Comparison of ENCODE assay signal across 8 cellular contexts in genomic region chr18:8029731-8030130, GRCh38.
"Had no signal": no experiment of that assay in that cellular context is flagged by ENCODE, and none has a peak within 500 bp of the region (broad histone marks: within the 10 kb centered on the region; RNA-seq: fewer than 3 reads in every experiment).

No MANE protein-coding gene starts in this region.

- DNase-seq: GM23248, GOT3, HCEC 1CT, KBM-7 had no signal

- H2AFZ ChIP-seq: GM23248 had no signal

- H3K27ac Mint-ChIP-seq: IgD-negative memory B cell had no signal

- H3K27ac ChIP-seq: GM23248, HL-60 had no signal

- H3K9me3 Mint-ChIP-seq: H9, IgD-negative memory B cell had no signal

- H3K4me1 Mint-ChIP-seq: IgD-negative memory B cell had no signal

- H3K27me3 Mint-ChIP-seq: IgD-negative memory B cell had no signal

- ATAC-seq: HepG2 had no signal

- H3K4me3 ChIP-seq: GM23248 had no signal

- H3K36me3 Mint-ChIP-seq: IgD-negative memory B cell had no signal

- H3K9ac ChIP-seq: GM23248 had no signal

- H3K4me3 Mint-ChIP-seq: H9, IgD-negative memory B cell had no signal
